Comparison of ENCODE assay signal across 8 cellular contexts in the genomic region with DNA sequence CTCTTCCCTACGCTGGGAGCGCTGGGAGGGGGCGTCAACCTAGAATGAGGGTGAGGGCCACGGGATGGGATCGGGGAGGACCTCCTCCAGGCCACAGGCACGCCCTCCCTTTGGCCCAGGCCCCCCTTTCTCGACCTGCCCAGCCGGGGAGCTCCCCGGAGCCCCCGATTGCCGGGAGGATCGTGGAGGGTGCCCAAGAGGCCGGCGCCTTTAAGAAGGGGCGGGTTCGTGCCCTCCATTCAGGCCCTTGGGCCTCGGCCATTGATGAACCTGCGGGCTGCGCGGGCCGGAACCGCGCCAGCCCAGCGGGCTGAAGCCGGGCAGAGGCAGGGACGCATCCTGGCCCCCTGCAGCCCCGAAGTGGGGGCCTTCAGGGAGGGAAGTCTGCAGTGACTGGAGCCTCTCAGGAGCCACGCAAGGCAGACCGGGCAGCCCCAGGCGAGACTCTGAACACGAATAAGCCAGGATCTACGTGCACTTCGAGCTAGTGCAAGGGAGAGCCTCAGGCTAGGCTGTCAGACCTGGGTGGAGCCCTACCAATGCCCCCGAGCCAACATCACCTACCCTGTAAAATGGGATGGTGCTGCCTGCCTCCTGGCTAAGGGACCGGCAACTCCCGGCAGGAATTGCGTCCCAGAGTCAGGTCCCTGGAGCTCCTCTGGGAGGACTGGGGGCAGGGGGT. TPM values are rescaled to one million over a fixed set of nuclear protein-coding genes. Genes with fewer than 3 reads are reported as not detected.
DNase-seq lines count a peak whose midpoint lies in the region; ATAC-seq and TF ChIP-seq lines count a peak whose summit lies in the region.

No MANE protein-coding gene starts in this region.

- H3K27ac ChIP-seq in SJSA1 = peak overlapping the region; percentile 70
- peak overlapping the region; percentile 32 for H3K27ac ChIP-seq in effector memory CD4-positive, alpha-beta T cell (ENCODE audit: insufficient read depth, low read length, poor library complexity, severe bottlenecking)
- no peak overlapping the region for H3K27ac ChIP-seq in upper lobe of right lung

- H3K27me3 ChIP-seq in Caco-2 (replicated peaks; ENCODE audit: control insufficient read depth, insufficient read depth, low read length) (no peaks in the 10 kb centered on the region), SJSA1 (replicated peaks) (no peaks in the 10 kb centered on the region), upper lobe of right lung (no peaks in the 10 kb centered on the region)
- no peaks in the 10 kb centered on the region for H3K27me3 ChIP-seq in effector memory CD4-positive, alpha-beta T cell (replicated peaks; ENCODE audit: control insufficient read depth, insufficient read depth, low read length, poor library complexity, severe bottlenecking)

- DNase-seq in Caco-2 (peak; percentile 47 to 58), HCEC 1CT (peak; percentile 32), SJSA1 (ENCODE audit: low read depth in 1 of 2, low spot score in 2 of 2) (peak in 1 of 2 experiments; percentile 51), midbrain (lab: John Stamatoyannopoulos, UW) (peak; percentile 37), upper lobe of right lung (peak; percentile 76), dedifferentiated amniotic fluid mesenchymal stem cell (ENCODE audit: extremely low spot score) (no peak), NCI-H2081 treated with DMSO at 0.1 percent for 48 hours (lab: John Stamatoyannopoulos, UW) (no peak)
- no peak for DNase-seq in effector memory CD4-positive, alpha-beta T cell

- CTCF ChIA-PET in Caco-2 (lab: Charles Lee) = interaction anchor here (0.6 to 0.8 kb wide), 2 partner anchors 9 to 76 kb away, joined by 3 read pairs; no protein-coding TSS in a partner anchor

- peaks cover 4% of the 10 kb centered on the region for H3K36me3 Mint-ChIP-seq in Caco-2 (ENCODE audit: insufficient read depth, unreplicated experiment)

- H3K36me3 ChIP-seq in Caco-2 (ENCODE audit: control insufficient read depth, insufficient read depth, low read length) (no peaks in the 10 kb centered on the region), SJSA1 (peaks cover 53% of the 10 kb centered on the region), upper lobe of right lung (no peaks in the 10 kb centered on the region)
- no peaks in the 10 kb centered on the region for H3K36me3 ChIP-seq in effector memory CD4-positive, alpha-beta T cell (ENCODE audit: control insufficient read depth, insufficient read depth, low read length)

- TF ChIP-seq CTCF in Caco-2 (IDR thresholded peaks at IDR 0.05; ENCODE audit: insufficient read depth in 1 of 2, low read depth in 1 of 2, low read length in 1 of 2, severe bottlenecking in 1 of 2, unreplicated experiment in 1 of 2) (no peak), upper lobe of right lung (IDR thresholded peaks at IDR 0.05) (no peak)

- H3K9me3 ChIP-seq in Caco-2 (no peaks in the 10 kb centered on the region), SJSA1 (replicated peaks) (peaks cover 3% of the 10 kb centered on the region; the same call in 1 of the 2 replicates), upper lobe of right lung (no peaks in the 10 kb centered on the region)
- H3K9me3 ChIP-seq in effector memory CD4-positive, alpha-beta T cell (ENCODE audit: control insufficient read depth, low read length) = no peaks in the 10 kb centered on the region

- POLR2A ChIA-PET in Caco-2 (lab: Charles Lee) = no interaction called here

- H3K9me3 Mint-ChIP-seq in Caco-2 (ENCODE audit: unreplicated experiment) = no peaks in the 10 kb centered on the region

- no peaks in the 10 kb centered on the region for H3K27me3 Mint-ChIP-seq in Caco-2 (ENCODE audit: insufficient read depth, unreplicated experiment)

- peaks cover 3% of the 10 kb centered on the region; the same call in 1 of the 2 replicates for H3K4me1 ChIP-seq in Caco-2
- peaks cover 53% of the 10 kb centered on the region for H3K4me1 ChIP-seq in SJSA1 (replicated peaks)
- peaks cover 32% of the 10 kb centered on the region for H3K4me1 ChIP-seq in effector memory CD4-positive, alpha-beta T cell (ENCODE audit: control insufficient read depth, insufficient read depth, low read length, poor library complexity, severe bottlenecking)
- peaks cover 22% of the 10 kb centered on the region for H3K4me1 ChIP-seq in upper lobe of right lung

- H3K4me3 Mint-ChIP-seq in Caco-2 (ENCODE audit: unreplicated experiment) = peak overlapping the region; percentile 71

- no TSS peak for BruUV-seq in Caco-2 (replicated peaks; lab: Mats Ljungman, UMichigan)

- intact Hi-C loops in Caco-2 (cut with micrococcal nuclease; ENCODE audit: unreplicated experiment) (loop anchor here (5.0 to 10.0 kb wide), 2 partner anchors 35 to 167 kb away; no protein-coding TSS in a partner anchor), upper lobe of right lung (cut with DNase I) (no loop called here)

- H3K4me1 Mint-ChIP-seq in Caco-2 (ENCODE audit: low read depth, unreplicated experiment) = peaks cover 7% of the 10 kb centered on the region

- no peak overlapping the region for H3K27ac Mint-ChIP-seq in Caco-2 (ENCODE audit: unreplicated experiment)

- H3K4me3 ChIP-seq in Caco-2 (ENCODE audit: low read depth, low read length) = peak overlapping the region; percentile 99
- peak overlapping the region; percentile 97 for H3K4me3 ChIP-seq in SJSA1
- H3K4me3 ChIP-seq in effector memory CD4-positive, alpha-beta T cell (ENCODE audit: insufficient read depth, low read depth, low read length, poor library complexity, severe bottlenecking) = peak overlapping the region; percentile 88
- H3K4me3 ChIP-seq in upper lobe of right lung = peak overlapping the region; percentile 81

- ATAC-seq in upper lobe of right lung = peak; percentile 44

RNA-seq across cellular contexts. Expression of a gene that starts 0.9 kb away (rescaled TPM):
- total RNA-seq in Caco-2 (2022) = 8.1 and 10.6 TPM in 2 replicates
- total RNA-seq in SJSA1 (2014; rRNA removed; shearing (Covaris generic)) = 62.6 and 83.1 TPM in 2 replicates
- 13.2 TPM for total RNA-seq in upper lobe of right lung

Comparison
In these comparisons a context has a peak if more than half of its experiments do, and no peak if none do; other contexts are left out.
1. DNase-seq: peak in Caco-2 (2 of 2), HCEC 1CT (single experiment), midbrain (single experiment) and upper lobe of right lung (single experiment); none in effector memory CD4-positive, alpha-beta T cell (0 of 3), dedifferentiated amniotic fluid mesenchymal stem cell (single experiment) and NCI-H2081 treated with DMSO at 0.1 percent for 48 hours (single experiment).
2. Peak in every context shown above with its lines, with median percentiles within 50 percentile points of each other: H3K4me3 ChIP-seq.